In the genomic region with DNA sequence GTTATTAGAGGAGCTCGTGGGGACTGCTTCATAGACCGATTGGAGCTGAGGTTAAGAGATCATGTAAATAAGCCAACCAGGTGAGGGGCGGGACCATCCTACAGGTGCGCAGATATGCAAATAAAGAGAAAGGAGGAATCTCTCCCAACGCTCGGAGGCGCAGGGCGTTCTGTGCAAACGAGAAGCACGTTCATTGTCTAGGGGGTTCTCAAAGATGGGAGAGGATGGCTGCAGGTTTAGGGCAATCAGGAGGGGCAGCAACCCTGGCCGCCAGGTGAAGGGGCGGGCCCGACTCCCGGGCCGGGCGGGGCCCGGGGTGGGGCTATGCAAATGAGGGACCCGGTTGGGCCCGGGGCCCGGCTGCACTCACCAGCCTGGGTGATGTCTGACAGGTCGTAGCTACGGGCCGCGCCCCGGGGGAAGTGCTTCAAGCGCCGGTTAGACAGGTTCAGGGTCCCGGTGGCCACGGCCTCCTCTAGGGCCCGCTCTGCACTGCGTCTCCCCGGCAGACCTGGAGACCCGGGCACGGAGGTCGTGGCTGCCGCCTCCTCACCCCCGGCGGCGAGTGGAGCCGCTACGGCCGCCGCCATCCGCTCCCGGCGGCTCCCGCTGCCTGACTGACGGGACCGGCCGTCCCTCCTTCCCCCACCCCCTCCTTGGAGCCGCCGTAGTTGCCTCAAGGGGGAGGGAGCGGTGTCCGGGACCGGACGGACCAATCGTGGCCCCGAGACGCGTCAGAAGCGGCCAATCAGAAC, we compare ENCODE assay signal across 8 cellular contexts. TPM values are rescaled to one million over a fixed set of nuclear protein-coding genes. Genes with fewer than 3 reads are reported as not detected.
DNase-seq lines count a peak whose midpoint lies in the region; ATAC-seq and TF ChIP-seq lines count a peak whose summit lies in the region.

A gene with protein sequence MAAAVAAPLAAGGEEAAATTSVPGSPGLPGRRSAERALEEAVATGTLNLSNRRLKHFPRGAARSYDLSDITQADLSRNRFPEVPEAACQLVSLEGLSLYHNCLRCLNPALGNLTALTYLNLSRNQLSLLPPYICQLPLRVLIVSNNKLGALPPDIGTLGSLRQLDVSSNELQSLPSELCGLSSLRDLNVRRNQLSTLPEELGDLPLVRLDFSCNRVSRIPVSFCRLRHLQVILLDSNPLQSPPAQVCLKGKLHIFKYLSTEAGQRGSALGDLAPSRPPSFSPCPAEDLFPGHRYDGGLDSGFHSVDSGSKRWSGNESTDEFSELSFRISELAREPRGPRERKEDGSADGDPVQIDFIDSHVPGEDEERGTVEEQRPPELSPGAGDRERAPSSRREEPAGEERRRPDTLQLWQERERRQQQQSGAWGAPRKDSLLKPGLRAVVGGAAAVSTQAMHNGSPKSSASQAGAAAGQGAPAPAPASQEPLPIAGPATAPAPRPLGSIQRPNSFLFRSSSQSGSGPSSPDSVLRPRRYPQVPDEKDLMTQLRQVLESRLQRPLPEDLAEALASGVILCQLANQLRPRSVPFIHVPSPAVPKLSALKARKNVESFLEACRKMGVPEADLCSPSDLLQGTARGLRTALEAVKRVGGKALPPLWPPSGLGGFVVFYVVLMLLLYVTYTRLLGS (minus strand): TSS at position 619 of the 755 bp plus-strand sequence. CDS start 29 bp downstream, at position 590.

- no peak for TF ChIP-seq CTCF in lower lobe of right lung (IDR thresholded peaks at IDR 0.05)

- ATAC-seq in GM21786 (IDR thresholded peaks at IDR 0.05; ENCODE audit: unreplicated experiment) (peak; percentile 18), lower lobe of right lung (peak; percentile 53 to 61)
- ATAC-seq in activated CD4-positive, CD25-positive, alpha-beta regulatory T cell treated with anti-CD3 and anti-CD28 coated beads, Interleukin-2, amount 50 U/mL, for 24 hours: peak; percentile 6 to 9
- peak; percentile 30 for ATAC-seq in stimulated activated naive CD8-positive, alpha-beta T cell treated with anti-CD3 and anti-CD28 coated beads, Interleukin-15, amount 100 ng/mL, for 72 hours

- H3K27me3 Mint-ChIP-seq in dendritic cell treated with granulocyte-macrophage colony-stimulating factor and Interleukin-4, amounts not matched to agents 40 ng/mL and 50 ng/mL, for 4 days: peaks cover 17% of the 10 kb centered on the region
- peaks cover 17% of the 10 kb centered on the region for H3K27me3 Mint-ChIP-seq in stimulated activated naive CD8-positive, alpha-beta T cell treated with anti-CD3 and anti-CD28 coated beads, Interleukin-15, amount 100 ng/mL, for 72 hours

- peak within 1 kb of the TSS; percentile 90 for H3K27ac Mint-ChIP-seq in dendritic cell treated with granulocyte-macrophage colony-stimulating factor and Interleukin-4, amounts not matched to agents 40 ng/mL and 50 ng/mL, for 4 days
- peak within 1 kb of the TSS; percentile 91 to 96 for H3K27ac Mint-ChIP-seq in stimulated activated naive CD8-positive, alpha-beta T cell treated with anti-CD3 and anti-CD28 coated beads, Interleukin-15, amount 100 ng/mL, for 72 hours

- H3K4me1 ChIP-seq in lower lobe of right lung: peaks cover 50% of the 10 kb centered on the region

- H3K9me3 ChIP-seq in lower lobe of right lung: no peaks in the 10 kb centered on the region

- peak; percentile 100 for DNase-seq in GM03348 (ENCODE audit: low spot score)
- DNase-seq in NCI-H1048 (lab: John Stamatoyannopoulos, UW): peak; percentile 12
- DNase-seq in lower lobe of right lung: peak; percentile 70
- DNase-seq in stimulated activated naive CD8-positive, alpha-beta T cell treated with anti-CD3 and anti-CD28 coated beads, Interleukin-15, amount 100 ng/mL, for 72 hours: peak in 1 of 2 donors; percentile 23
- no peak for DNase-seq in SW 1271 (lab: John Stamatoyannopoulos, UW)

- H3K9me3 Mint-ChIP-seq in dendritic cell treated with granulocyte-macrophage colony-stimulating factor and Interleukin-4, amounts not matched to agents 40 ng/mL and 50 ng/mL, for 4 days: no peaks in the 10 kb centered on the region
- H3K9me3 Mint-ChIP-seq in stimulated activated naive CD8-positive, alpha-beta T cell treated with anti-CD3 and anti-CD28 coated beads, Interleukin-15, amount 100 ng/mL, for 72 hours: no peaks in the 10 kb centered on the region

- H3K4me3 ChIP-seq in lower lobe of right lung: peak within 1 kb of the TSS; percentile 99

- intact Hi-C loops in dendritic cell treated with granulocyte-macrophage colony-stimulating factor and Interleukin-4, amounts not matched to agents 40 ng/mL and 50 ng/mL, for 4 days (cut with micrococcal nuclease): loop anchor here (10.0 kb wide), 1 partner anchor 89 kb away; a partner anchor contains a TSS
- intact Hi-C loops in lower lobe of right lung (cut with DNase I): no loop called here

- peaks cover 59% of the 10 kb centered on the region for H3K4me1 Mint-ChIP-seq in dendritic cell treated with granulocyte-macrophage colony-stimulating factor and Interleukin-4, amounts not matched to agents 40 ng/mL and 50 ng/mL, for 4 days (ENCODE audit: low read depth)
- peaks cover 37% of the 10 kb centered on the region for H3K4me1 Mint-ChIP-seq in stimulated activated naive CD8-positive, alpha-beta T cell treated with anti-CD3 and anti-CD28 coated beads, Interleukin-15, amount 100 ng/mL, for 72 hours

- H3K27ac ChIP-seq in lower lobe of right lung: peak within 1 kb of the TSS; percentile 98

- H3K36me3 Mint-ChIP-seq in dendritic cell treated with granulocyte-macrophage colony-stimulating factor and Interleukin-4, amounts not matched to agents 40 ng/mL and 50 ng/mL, for 4 days (ENCODE audit: low read depth): peaks cover 20% of the 10 kb centered on the region

- peak within 1 kb of the TSS; percentile 95 for H3K4me3 Mint-ChIP-seq in dendritic cell treated with granulocyte-macrophage colony-stimulating factor and Interleukin-4, amounts not matched to agents 40 ng/mL and 50 ng/mL, for 4 days
- peak within 1 kb of the TSS; percentile 91 to 95 for H3K4me3 Mint-ChIP-seq in stimulated activated naive CD8-positive, alpha-beta T cell treated with anti-CD3 and anti-CD28 coated beads, Interleukin-15, amount 100 ng/mL, for 72 hours

- no peaks in the 10 kb centered on the region for H3K27me3 ChIP-seq in lower lobe of right lung (ENCODE audit: low read depth)

- H3K36me3 ChIP-seq in lower lobe of right lung: peaks cover 26% of the 10 kb centered on the region

RNA-seq across cellular contexts. Expression of the gene that starts here (rescaled TPM):
- total RNA-seq in lower lobe of right lung: 80.3 TPM

Comparison
In these comparisons a context has a peak if more than half of its experiments do, and no peak if none do; other contexts are left out.
1. DNase-seq: peak in GM03348 (single experiment), NCI-H1048 (single experiment) and lower lobe of right lung (single experiment); none in SW 1271 (0 of 2).
2. Peak in every context shown above with its lines, with median percentiles within 50 percentile points of each other: ATAC-seq.